In the genomic region with DNA sequence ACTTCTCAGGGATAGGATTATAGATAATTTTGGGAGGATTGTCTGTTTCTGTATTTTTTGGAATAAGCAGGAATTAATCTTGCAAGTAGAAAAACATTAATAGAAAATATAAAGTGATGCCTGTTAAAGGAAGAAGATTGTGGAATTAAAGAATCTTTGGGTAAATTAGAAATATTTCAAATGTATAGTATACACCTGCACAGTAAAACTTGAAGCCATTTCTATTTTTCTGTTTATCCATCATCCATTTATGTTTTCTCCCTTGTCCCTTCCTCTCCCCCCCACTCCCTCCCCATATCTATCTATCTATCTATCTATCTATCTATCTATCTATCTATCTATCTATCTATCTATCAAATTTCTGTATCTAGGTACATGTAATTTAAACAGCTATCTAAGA, we compare ENCODE assay signal across 35 cellular contexts.
"Had no signal": no experiment of that assay in that cellular context is flagged by ENCODE, and none has a peak within 500 bp of the region (broad histone marks: within the 10 kb centered on the region; RNA-seq: fewer than 3 reads in every experiment).

No MANE protein-coding gene starts in this region.

- DNase-seq: Karpas-422, Kasumi-1, MG63, MM.1S, MV-4-11, NCI-H1048, NCI-H1092, NCI-H1092 treated with DMSO at 0.1 percent for 48 hours, NCI-H1105, NCI-H1105 treated with DMSO at 0.1 percent for 48 hours, NCI-H1417, NCI-H1417 treated with DMSO at 0.1 percent for 48 hours, NCI-H1436, NCI-H1436 treated with DMSO at 0.1 percent for 48 hours, NCI-H146, NCI-H1694, NCI-H1694 treated with DMSO at 0.1 percent for 48 hours, NCI-H187, NCI-H187 treated with DMSO at 0.1 percent for 48 hours, NCI-H1930, NCI-H2029, NCI-H2029 treated with DMSO at 0.1 percent for 48 hours, NCI-H2081, NCI-H2081 treated with DMSO at 0.1 percent for 48 hours, NCI-H2107, NCI-H2171, NCI-H2171 treated with DMSO at 0.1 percent for 48 hours, NCI-H2227 treated with DMSO at 0.1 percent for 48 hours, NCI-H226, NCI-H345, NCI-H446, NCI-H446 treated with DMSO at 0.1 percent for 48 hours, NCI-H510A, NCI-H510A treated with DMSO at 0.1 percent for 48 hours, NCI-H524 had no signal

- H3K9me3 ChIP-seq: MG63 had no signal

- H3K4me3 ChIP-seq: MG63 had no signal

- H3K36me3 ChIP-seq: MG63 had no signal

- H3K27me3 ChIP-seq: MG63 had no signal
